In genomic region chr2:10369269-10370255, GRCh38 we compare ENCODE assay signal across 15 cellular contexts.
A peak's percentile ranks its signal among the peaks of the same experiment; 100 is the strongest.
DNase-seq lines count a peak whose midpoint lies in the region; ATAC-seq and TF ChIP-seq lines count a peak whose summit lies in the region.
"Had no signal": no experiment of that assay in that cellular context is flagged by ENCODE, and none has a peak within 500 bp of the region (broad histone marks: within the 10 kb centered on the region; RNA-seq: fewer than 3 reads in every experiment).

No MANE protein-coding gene starts in this region.

- H3K36me3 ChIP-seq in hepatocyte (replicated peaks; ENCODE audit: insufficient read depth, low read depth) (no peaks in the 10 kb centered on the region), osteoblast (ENCODE audit: insufficient read depth, low read length) (no peaks in the 10 kb centered on the region)

- peaks cover 11% of the 10 kb centered on the region for H3K36me3 Mint-ChIP-seq in CD4-positive, alpha-beta T cell (ENCODE audit: low read depth)
- no peaks in the 10 kb centered on the region for H3K36me3 Mint-ChIP-seq in activated T-helper 1 cell treated with anti-CD3 and anti-CD28 coated beads, Interleukin-12 subunit alpha, Interleukin-12 subunit beta, Interleukin-2, Interleukin-4 antibody, amounts not matched to agents 30 ng/mL and 10 ng/mL and 1 ng/mL, durations not matched to agents 14 hours and 24 hours and 36 hours (ENCODE audit: low read depth)

- no peaks in the 10 kb centered on the region for H3K27me3 ChIP-seq in CD4-positive, alpha-beta T cell (ENCODE audit: control insufficient read depth, insufficient read depth, low read length)
- H3K27me3 ChIP-seq in hepatocyte: no peaks in the 10 kb centered on the region
- H3K27me3 ChIP-seq in osteoblast (ENCODE audit: insufficient read depth, low read length): no peaks in the 10 kb centered on the region

- H3K4me1 ChIP-seq in hepatocyte (ENCODE audit: insufficient read depth): peaks cover 14% of the 10 kb centered on the region
- H3K4me1 ChIP-seq in osteoblast (ENCODE audit: insufficient read depth, low read length): no peaks in the 10 kb centered on the region

- no peak for DNase-seq in CD4-positive, alpha-beta T cell
- DNase-seq in HUDEP-2 (lab: John Stamatoyannopoulos, UW; ENCODE audit: unreplicated experiment in 76 of 76): peak in 75 of 76 experiments; percentile 17 to 90 (median 71)
- peak; percentile 68 for DNase-seq in hepatocyte (ENCODE audit: low spot score)
- DNase-seq in osteoblast (ENCODE audit: insufficient read length, low spot score, missing footprints): peak; percentile 83
- DNase-seq in LoVo (ENCODE audit: low spot score): no peak
- no peak for DNase-seq in DMS114 treated with DMSO at 0.1 percent for 48 hours (lab: John Stamatoyannopoulos, UW; ENCODE audit: unreplicated experiment)
- no peak for DNase-seq in activated T-helper 1 cell treated with anti-CD3 and anti-CD28 coated beads, Interleukin-12 subunit alpha, Interleukin-12 subunit beta, Interleukin-2, Interleukin-4 antibody, amounts not matched to agents 30 ng/mL and 10 ng/mL and 1 ng/mL, durations not matched to agents 14 hours and 24 hours and 36 hours (ENCODE audit: low spot score)
- DNase-seq: activated naive CD4-positive, alpha-beta T cell treated with anti-CD3 and anti-CD28 coated beads, Interleukin-2, amount 10 ng/mL, durations not matched to agents 7 days and 5 days; AML-193; effector CD8-positive, alpha-beta T cell; H9; NCI-H1694 treated with DMSO at 0.1 percent for 48 hours; NCI-H526 treated with DMSO at 0.1 percent for 48 hours had no signal

- peak overlapping the region; percentile 41 for H3K4me2 ChIP-seq in hepatocyte
- no peak overlapping the region for H3K4me2 ChIP-seq in osteoblast (ENCODE audit: insufficient read depth, low read length)

- 77% methylated on average over 14 of the region's 14 CpGs for WGBS in hepatocyte (ENCODE audit: low lambda C conversion rate, missing lambda C conversion rate)

- CTCF ChIA-PET in CD4-positive, alpha-beta T cell (lab: Charles Lee): no interaction called here

- POLR2A ChIA-PET in CD4-positive, alpha-beta T cell (lab: Charles Lee): no interaction called here

- H3K9me3 Mint-ChIP-seq in CD4-positive, alpha-beta T cell: no peaks in the 10 kb centered on the region
- no peaks in the 10 kb centered on the region for H3K9me3 Mint-ChIP-seq in activated T-helper 1 cell treated with anti-CD3 and anti-CD28 coated beads, Interleukin-12 subunit alpha, Interleukin-12 subunit beta, Interleukin-2, Interleukin-4 antibody, amounts not matched to agents 30 ng/mL and 10 ng/mL and 1 ng/mL, durations not matched to agents 14 hours and 24 hours and 36 hours
- H3K9me3 Mint-ChIP-seq: activated naive CD4-positive, alpha-beta T cell treated with anti-CD3 and anti-CD28 coated beads, Interleukin-2, amount 10 ng/mL, durations not matched to agents 7 days and 5 days; H9 had no signal

- H3K4me3 ChIP-seq in hepatocyte: no peak overlapping the region
- H3K4me3 ChIP-seq in osteoblast (ENCODE audit: insufficient read depth, low read length): no peak overlapping the region

- H3K9me2 ChIP-seq in hepatocyte (replicated peaks; ENCODE audit: insufficient read depth): no peaks in the 10 kb centered on the region

- ATAC-seq in CD4-positive, alpha-beta T cell (ENCODE audit: poor library complexity): no peak
- ATAC-seq in GM21381 (IDR thresholded peaks at IDR 0.05; ENCODE audit: unreplicated experiment): no peak
- ATAC-seq: SK-N-SH treated with all-trans-retinoic acid at 6 μM for 48 hours had no signal

- no peaks in the 10 kb centered on the region for H3K9me3 ChIP-seq in CD4-positive, alpha-beta T cell (ENCODE audit: control insufficient read depth, low read length)
- H3K9me3 ChIP-seq in hepatocyte (ENCODE audit: low read depth) (no peaks in the 10 kb centered on the region), osteoblast (ENCODE audit: low read depth, low read length) (no peaks in the 10 kb centered on the region)

- H3K4me3 Mint-ChIP-seq in CD4-positive, alpha-beta T cell: no peak overlapping the region
- H3K4me3 Mint-ChIP-seq in activated T-helper 1 cell treated with anti-CD3 and anti-CD28 coated beads, Interleukin-12 subunit alpha, Interleukin-12 subunit beta, Interleukin-2, Interleukin-4 antibody, amounts not matched to agents 30 ng/mL and 10 ng/mL and 1 ng/mL, durations not matched to agents 14 hours and 24 hours and 36 hours: no peak overlapping the region
- H3K4me3 Mint-ChIP-seq: activated naive CD4-positive, alpha-beta T cell treated with anti-CD3 and anti-CD28 coated beads, Interleukin-2, amount 10 ng/mL, durations not matched to agents 7 days and 5 days; H9 had no signal

- TF ChIP-seq CTCF in CD4-positive, alpha-beta T cell (IDR thresholded peaks at IDR 0.05): no peak
- no peak for TF ChIP-seq CTCF in hepatocyte (IDR thresholded peaks at IDR 0.05; ENCODE audit: poor library complexity)
- TF ChIP-seq CTCF in osteoblast (IDR thresholded peaks at IDR 0.05; ENCODE audit: extremely low read depth, low read depth, low read length): no peak

- H2AFZ ChIP-seq in hepatocyte (no peak overlapping the region), osteoblast (ENCODE audit: low read length) (no peak overlapping the region)

- H3K27ac Mint-ChIP-seq in CD4-positive, alpha-beta T cell: peak overlapping the region; percentile 63
- H3K27ac Mint-ChIP-seq in activated T-helper 1 cell treated with anti-CD3 and anti-CD28 coated beads, Interleukin-12 subunit alpha, Interleukin-12 subunit beta, Interleukin-2, Interleukin-4 antibody, amounts not matched to agents 30 ng/mL and 10 ng/mL and 1 ng/mL, durations not matched to agents 14 hours and 24 hours and 36 hours: no peak overlapping the region
- H3K27ac Mint-ChIP-seq: activated naive CD4-positive, alpha-beta T cell treated with anti-CD3 and anti-CD28 coated beads, Interleukin-2, amount 10 ng/mL, durations not matched to agents 7 days and 5 days had no signal

- intact Hi-C loops in CD4-positive, alpha-beta T cell (cut with DNase I, micrococcal nuclease): no loop called here
- intact Hi-C loops in activated T-helper 1 cell treated with anti-CD3 and anti-CD28 coated beads, Interleukin-12 subunit alpha, Interleukin-12 subunit beta, Interleukin-2, Interleukin-4 antibody, amounts not matched to agents 30 ng/mL and 10 ng/mL and 1 ng/mL, durations not matched to agents 14 hours and 24 hours and 36 hours (cut with micrococcal nuclease): no loop called here

- H3K27ac ChIP-seq in CD4-positive, alpha-beta T cell (ENCODE audit: low read depth, low read length): peak overlapping the region; percentile 5
- H3K27ac ChIP-seq in hepatocyte (peak overlapping the region; percentile 81), osteoblast (ENCODE audit: low read depth, low read length) (no peak overlapping the region)

- H3K27me3 Mint-ChIP-seq in CD4-positive, alpha-beta T cell: no peaks in the 10 kb centered on the region
- H3K27me3 Mint-ChIP-seq in activated T-helper 1 cell treated with anti-CD3 and anti-CD28 coated beads, Interleukin-12 subunit alpha, Interleukin-12 subunit beta, Interleukin-2, Interleukin-4 antibody, amounts not matched to agents 30 ng/mL and 10 ng/mL and 1 ng/mL, durations not matched to agents 14 hours and 24 hours and 36 hours (ENCODE audit: insufficient read depth): no peaks in the 10 kb centered on the region
- H3K27me3 Mint-ChIP-seq: activated naive CD4-positive, alpha-beta T cell treated with anti-CD3 and anti-CD28 coated beads, Interleukin-2, amount 10 ng/mL, durations not matched to agents 7 days and 5 days had no signal

- peaks cover 30% of the 10 kb centered on the region for H3K79me2 ChIP-seq in hepatocyte
- H3K79me2 ChIP-seq in osteoblast (ENCODE audit: insufficient read depth, low read length): peaks cover 95% of the 10 kb centered on the region

- peaks cover 58% of the 10 kb centered on the region for H3K4me1 Mint-ChIP-seq in CD4-positive, alpha-beta T cell (ENCODE audit: low read depth)
- peaks cover 4% of the 10 kb centered on the region for H3K4me1 Mint-ChIP-seq in activated T-helper 1 cell treated with anti-CD3 and anti-CD28 coated beads, Interleukin-12 subunit alpha, Interleukin-12 subunit beta, Interleukin-2, Interleukin-4 antibody, amounts not matched to agents 30 ng/mL and 10 ng/mL and 1 ng/mL, durations not matched to agents 14 hours and 24 hours and 36 hours (ENCODE audit: low read depth)

- H4K20me1 ChIP-seq in hepatocyte (ENCODE audit: insufficient read depth, poor library complexity, severe bottlenecking): no peaks in the 10 kb centered on the region
- peaks cover 61% of the 10 kb centered on the region for H4K20me1 ChIP-seq in osteoblast (ENCODE audit: insufficient read depth, low read length)

Comparison
In these comparisons a context has a peak if more than half of its experiments do, and no peak if none do; other contexts are left out.
1. DNase-seq: peak in HUDEP-2 (75 of 76), hepatocyte (single experiment) and osteoblast (single experiment); none in CD4-positive, alpha-beta T cell (0 of 10), LoVo (single experiment), DMS114 treated with DMSO at 0.1 percent for 48 hours (single experiment) and activated T-helper 1 cell treated with anti-CD3 and anti-CD28 coated beads, Interleukin-12 subunit alpha, Interleukin-12 subunit beta, Interleukin-2, Interleukin-4 antibody, amounts not matched to agents 30 ng/mL and 10 ng/mL and 1 ng/mL, durations not matched to agents 14 hours and 24 hours and 36 hours (single experiment).